In the genomic region with DNA sequence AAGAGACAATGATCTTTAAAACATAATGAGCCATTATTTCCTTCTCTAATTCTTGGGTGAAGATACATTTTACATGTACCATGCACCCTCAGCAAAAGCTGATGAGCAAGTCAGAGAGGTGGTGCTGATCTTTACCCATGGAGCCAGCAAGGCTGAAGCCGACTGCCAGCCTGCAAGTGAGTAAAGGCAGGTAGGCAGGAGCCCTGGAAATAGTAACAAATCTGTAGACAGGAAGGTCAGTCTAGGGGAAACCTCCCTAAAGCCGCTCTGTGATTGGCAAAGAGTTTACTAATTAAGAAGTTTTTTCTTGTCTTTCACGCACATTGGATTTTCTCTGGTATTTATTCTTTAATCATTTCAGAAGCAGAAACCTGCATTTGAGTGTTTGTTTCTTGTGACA, we compare ENCODE assay signal across 15 cellular contexts.
"Had no signal": no experiment of that assay in that cellular context is flagged by ENCODE, and none has a peak within 500 bp of the region (broad histone marks: within the 10 kb centered on the region; RNA-seq: fewer than 3 reads in every experiment).

No MANE protein-coding gene starts in this region.

- H3K9me3 ChIP-seq: breast epithelium, heart left ventricle, SJSA1, thoracic aorta, vagina had no signal

- ATAC-seq: heart left ventricle, sciatic nerve had no signal

- H3K4me3 Mint-ChIP-seq: activated naive CD8-positive, alpha-beta T cell treated with anti-CD3 and anti-CD28 coated beads, Interleukin-2, amount 10 ng/mL, durations not matched to agents 7 days and 5 days had no signal

- H3K4me3 ChIP-seq: breast epithelium, heart left ventricle, SJSA1, stomach, thoracic aorta, vagina had no signal

- H3K27ac ChIP-seq: breast epithelium, heart left ventricle, SJSA1, stomach, thoracic aorta, vagina had no signal

- H3K27me3 Mint-ChIP-seq: activated naive CD8-positive, alpha-beta T cell treated with anti-CD3 and anti-CD28 coated beads, Interleukin-2, amount 10 ng/mL, durations not matched to agents 7 days and 5 days had no signal

- H3K27me3 ChIP-seq: breast epithelium, stomach, vagina had no signal

- DNase-seq: activated CD4-positive, alpha-beta T cell treated with anti-CD3 and anti-CD28 coated beads for 4 hours; activated naive CD8-positive, alpha-beta T cell treated with anti-CD3 and anti-CD28 coated beads, Interleukin-2, amount 10 ng/mL, durations not matched to agents 7 days and 5 days; aorta; foreskin melanocyte; heart left ventricle; mesenchymal stem cell; stimulated activated CD4-positive, alpha-beta T cell treated with anti-CD3 and anti-CD28 coated beads, Interleukin-2, amount 100 ng/mL, for 48 hours; stomach; SW 1271; T1000 had no signal

- H3K27ac Mint-ChIP-seq: activated naive CD8-positive, alpha-beta T cell treated with anti-CD3 and anti-CD28 coated beads, Interleukin-2, amount 10 ng/mL, durations not matched to agents 7 days and 5 days had no signal

- H3K4me1 ChIP-seq: breast epithelium, SJSA1, stomach, vagina had no signal

- H3K36me3 ChIP-seq: breast epithelium, heart left ventricle, SJSA1, stomach, thoracic aorta, vagina had no signal
